16 cellular contexts compared by ENCODE assay signal in genomic region chr4:125703443-125703842, GRCh38.
DNase-seq lines count a peak whose midpoint lies in the region; FAIRE-seq lines count a peak whose summit lies in the region.
"Had no signal": no experiment of that assay in that cellular context is flagged by ENCODE, and none has a peak within 500 bp of the region (broad histone marks: within the 10 kb centered on the region; RNA-seq: fewer than 3 reads in every experiment).

No MANE protein-coding gene starts in this region.

- 60% methylated on average over 1 of the region's 1 CpG; no CpG with 5 or more reads in 1 of the 2 experiments for WGBS in mesodermal cell (ENCODE audit: insufficient coverage in 2 of 2), 2 experiments

- H3K4me1 ChIP-seq in mesodermal cell (ENCODE audit: control insufficient read depth, insufficient read depth, low read length, poor library complexity, severe bottlenecking): no peaks in the 10 kb centered on the region
- H3K4me1 ChIP-seq: psoas muscle had no signal

- peak overlapping the region; percentile 1 for H3K27ac ChIP-seq in mesodermal cell (ENCODE audit: low read depth, low read length, severe bottlenecking)
- H3K27ac ChIP-seq: BLaER1 treated with 17β-estradiol and CSF1 and Interleukin-3, amounts not matched to agents 10 nM and 100 nM; HL-60; psoas muscle had no signal

- H3K36me3 ChIP-seq in mesodermal cell (ENCODE audit: control insufficient read depth, insufficient read depth, low read length): no peaks in the 10 kb centered on the region
- H3K36me3 ChIP-seq: BLaER1 treated with 17β-estradiol and CSF1 and Interleukin-3, amounts not matched to agents 10 nM and 100 nM had no signal

- no peaks in the 10 kb centered on the region for H3K9me3 ChIP-seq in mesodermal cell (ENCODE audit: control insufficient read depth, low read length)
- H3K9me3 ChIP-seq: psoas muscle had no signal

- DNase-seq in COLO829 (ENCODE audit: low spot score): peak; percentile 6
- DNase-seq in NCI-H2227 treated with DMSO at 0.1 percent for 48 hours (lab: John Stamatoyannopoulos, UW): peak; percentile 8
- DNase-seq in NCI-H1417 treated with DMSO at 0.1 percent for 48 hours (lab: John Stamatoyannopoulos, UW): no peak
- no peak for DNase-seq in hepatic stellate cell (ENCODE audit: low spot score)
- DNase-seq in stimulated activated CD4-positive, alpha-beta T cell treated with anti-CD3 and anti-CD28 coated beads, Interleukin-4, amount 100 ng/mL, for 1 hour: no peak
- no peak for DNase-seq in OCI-M1 (lab: John Stamatoyannopoulos, UW)
- DNase-seq: activated naive CD4-positive, alpha-beta T cell treated with anti-CD3 and anti-CD28 coated beads for 36 hours; DND-41; NCI-H2029; psoas muscle; trophoblast cell had no signal

- FAIRE-seq in endometrium (lab: Jason Lieb, UNC): peak; percentile 23
- FAIRE-seq: H1 had no signal

- no peak overlapping the region for H3K4me3 ChIP-seq in mesodermal cell (ENCODE audit: extremely low read depth, insufficient read depth, low read length, poor library complexity, severe bottlenecking)
- H3K4me3 ChIP-seq: BLaER1 treated with 17β-estradiol and CSF1 and Interleukin-3, amounts not matched to agents 10 nM and 100 nM; psoas muscle had no signal

Comparison
In these comparisons a context has a peak if more than half of its experiments do, and no peak if none do; other contexts are left out.
1. DNase-seq: peak in COLO829 (single experiment) and NCI-H2227 treated with DMSO at 0.1 percent for 48 hours (single experiment); none in NCI-H1417 treated with DMSO at 0.1 percent for 48 hours (single experiment), hepatic stellate cell (single experiment), stimulated activated CD4-positive, alpha-beta T cell treated with anti-CD3 and anti-CD28 coated beads, Interleukin-4, amount 100 ng/mL, for 1 hour (single experiment) and OCI-M1 (single experiment).